In genomic region chr4:17811078-17811603, GRCh38 we compare ENCODE assay signal across 1 cellular context.
TF ChIP-seq lines count a peak whose summit lies in the region.

No MANE protein-coding gene starts in this region.

TF ChIP-seq in K562, 482 proteins besides CTCF, POLR2A, EP300 and RAD21 (continued from another document):
- TF ChIP-seq MLLT1 (IDR thresholded peaks at IDR 0.05) (no peak), MYBL2 (IDR thresholded peaks at IDR 0.05; ENCODE audit: low read depth) (no peak), MYBL2 (CRISPR knock-in tag; IDR thresholded peaks at IDR 0.05; ENCODE audit: borderline replicate concordance) (no peak), NFRKB (IDR thresholded peaks at IDR 0.05; ENCODE audit: low read depth) (peak; percentile 59; the same call in 1 of the 2 replicates), ZNF224 (CRISPR knock-in tag; IDR thresholded peaks at IDR 0.05) (0 out of 2 replicates have a peak, but pooled peaks have one; percentile 1), SMAD2 (IDR thresholded peaks at IDR 0.05; ENCODE audit: low read depth, low read length) (no peak), HBP1 (CRISPR knock-in tag; IDR thresholded peaks at IDR 0.05) (no peak), ZFX (CRISPR knock-in tag; IDR thresholded peaks at IDR 0.05) (peak; percentile 91; the same call in 1 of the 2 replicates), PHB2 (IDR thresholded peaks at IDR 0.05; ENCODE audit: low read depth) (no peak), MEF2D (tag; conservative IDR thresholded peaks at IDR 0.05; ENCODE audit: low read depth) (no peak), LCOR (CRISPR knock-in tag; IDR thresholded peaks at IDR 0.05) (no peak), CREB5 (CRISPR knock-in tag; IDR thresholded peaks at IDR 0.05) (no peak), MXI1 (IDR thresholded peaks at IDR 0.05; ENCODE audit: low read depth, low read length) (no peak), TRIM25 (IDR thresholded peaks at IDR 0.05; ENCODE audit: borderline replicate concordance) (no peak), POLR3A (IDR thresholded peaks at IDR 0.05; ENCODE audit: borderline replicate concordance, extremely low read depth, insufficient read depth, insufficient read length) (no peak), CC2D1A (IDR thresholded peaks at IDR 0.05) (no peak), CBX1 (IDR thresholded peaks at IDR 0.05; ENCODE audit: low read depth) (no peak), MAFK (IDR thresholded peaks at IDR 0.05; ENCODE audit: low read length) (no peak), ZBTB7A (IDR thresholded peaks at IDR 0.05; ENCODE audit: borderline replicate concordance, control insufficient read depth, low read depth, low read length) (no peak), NONO (IDR thresholded peaks at IDR 0.05; ENCODE audit: low read depth in 2 of 2, low read length in 1 of 2) (peak in 1 of 2 experiments; percentile 28; a peak in 1 of 4 replicates), KAT2B (IDR thresholded peaks at IDR 0.05; ENCODE audit: low read depth, low read length) (no peak), NR2F6 (CRISPR knock-in tag; IDR thresholded peaks at IDR 0.05) (no peak), RBM22 (IDR thresholded peaks at IDR 0.05; ENCODE audit: low read depth, low read length, poor library complexity, severe bottlenecking) (no peak), EGR1 (conservative IDR thresholded peaks at IDR 0.05) (no peak), E2F6 (IDR thresholded peaks at IDR 0.05; ENCODE audit: borderline replicate concordance in 1 of 2, extremely low read depth in 1 of 2, insufficient read depth in 1 of 2, insufficient read length in 1 of 2, low read depth in 1 of 2, low read length in 1 of 2, poor library complexity in 1 of 2, severe bottlenecking in 1 of 2) (peak in 1 of 2 experiments; percentile 18), CREB3 (tag; conservative IDR thresholded peaks at IDR 0.05; ENCODE audit: low read depth) (no peak), ZFP1 (CRISPR knock-in tag; IDR thresholded peaks at IDR 0.05) (no peak), CBX5 (IDR thresholded peaks at IDR 0.05; ENCODE audit: borderline replicate concordance, low read depth) (no peak), USF1 (CRISPR knock-in tag; IDR thresholded peaks at IDR 0.05) (0 out of 2 replicates have a peak, but pooled peaks have one; percentile 8), THRAP3 (IDR thresholded peaks at IDR 0.05; ENCODE audit: borderline replicate concordance) (no peak), MECOM (CRISPR knock-in tag; IDR thresholded peaks at IDR 0.05) (no peak), KLF10 (CRISPR knock-in tag; IDR thresholded peaks at IDR 0.05) (no peak), POLR3G (IDR thresholded peaks at IDR 0.05; ENCODE audit: extremely low read depth, insufficient read length, insufficient replicate concordance) (no peak), ZKSCAN3 (CRISPR knock-in tag; IDR thresholded peaks at IDR 0.05) (no peak), POLR2B (IDR thresholded peaks at IDR 0.05; ENCODE audit: low read depth, partially characterized antibody) (no peak), ZSCAN32 (CRISPR knock-in tag; IDR thresholded peaks at IDR 0.05) (no peak), ZNF407 (IDR thresholded peaks at IDR 0.05; ENCODE audit: low read depth) (no peak), TEAD1 (CRISPR knock-in tag; IDR thresholded peaks at IDR 0.05) (no peak)
- TF ChIP-seq, protein P1, sequence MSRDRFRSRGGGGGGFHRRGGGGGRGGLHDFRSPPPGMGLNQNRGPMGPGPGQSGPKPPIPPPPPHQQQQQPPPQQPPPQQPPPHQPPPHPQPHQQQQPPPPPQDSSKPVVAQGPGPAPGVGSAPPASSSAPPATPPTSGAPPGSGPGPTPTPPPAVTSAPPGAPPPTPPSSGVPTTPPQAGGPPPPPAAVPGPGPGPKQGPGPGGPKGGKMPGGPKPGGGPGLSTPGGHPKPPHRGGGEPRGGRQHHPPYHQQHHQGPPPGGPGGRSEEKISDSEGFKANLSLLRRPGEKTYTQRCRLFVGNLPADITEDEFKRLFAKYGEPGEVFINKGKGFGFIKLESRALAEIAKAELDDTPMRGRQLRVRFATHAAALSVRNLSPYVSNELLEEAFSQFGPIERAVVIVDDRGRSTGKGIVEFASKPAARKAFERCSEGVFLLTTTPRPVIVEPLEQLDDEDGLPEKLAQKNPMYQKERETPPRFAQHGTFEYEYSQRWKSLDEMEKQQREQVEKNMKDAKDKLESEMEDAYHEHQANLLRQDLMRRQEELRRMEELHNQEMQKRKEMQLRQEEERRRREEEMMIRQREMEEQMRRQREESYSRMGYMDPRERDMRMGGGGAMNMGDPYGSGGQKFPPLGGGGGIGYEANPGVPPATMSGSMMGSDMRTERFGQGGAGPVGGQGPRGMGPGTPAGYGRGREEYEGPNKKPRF (IDR thresholded peaks at IDR 0.05; ENCODE audit: low read depth, low read length) = no peak
TF ChIP-seq in K562: peak in this region for 26.
